Comparison of ENCODE assay signal across 17 cellular contexts in the genomic region with DNA sequence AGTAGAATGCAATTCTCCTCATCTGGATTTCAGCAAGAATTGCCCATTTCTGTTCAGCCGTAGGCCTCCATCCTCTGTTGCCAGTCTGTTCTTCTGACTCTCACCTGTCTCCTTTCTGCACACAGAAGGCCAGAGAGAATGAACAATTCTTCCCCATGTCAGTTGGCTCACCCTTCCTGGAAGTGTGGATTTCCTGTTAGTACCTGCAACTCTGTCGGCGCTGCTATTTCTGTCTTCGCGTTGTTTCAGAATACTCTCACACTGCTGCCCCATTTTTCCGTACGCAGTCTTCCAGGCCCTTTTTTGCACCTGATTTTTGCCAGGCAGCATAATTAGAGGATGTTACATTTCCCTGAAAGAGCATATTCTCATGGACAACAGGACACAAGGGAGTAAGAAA.
DNase-seq lines count a peak whose midpoint lies in the region; ATAC-seq and TF ChIP-seq lines count a peak whose summit lies in the region.
"Had no signal": no experiment of that assay in that cellular context is flagged by ENCODE, and none has a peak within 500 bp of the region (broad histone marks: within the 10 kb centered on the region; RNA-seq: fewer than 3 reads in every experiment).

No MANE protein-coding gene starts in this region.

- peaks cover 3% of the 10 kb centered on the region for H3K9me3 Mint-ChIP-seq in activated CD8-positive, alpha-beta T cell treated with anti-CD3 and anti-CD28 coated beads, Interleukin-2, amount 10 ng/mL, durations not matched to agents 7 days and 5 days (ENCODE audit: insufficient read depth)
- H3K9me3 Mint-ChIP-seq in activated CD8-positive, alpha-beta T cell treated with anti-CD3 and anti-CD28 coated beads for 36 hours: no peaks in the 10 kb centered on the region

- no peak overlapping the region for H3K4me3 Mint-ChIP-seq in activated CD8-positive, alpha-beta T cell treated with anti-CD3 and anti-CD28 coated beads, Interleukin-2, amount 10 ng/mL, durations not matched to agents 7 days and 5 days
- no peak overlapping the region for H3K4me3 Mint-ChIP-seq in activated CD8-positive, alpha-beta T cell treated with anti-CD3 and anti-CD28 coated beads for 36 hours
- H3K4me3 Mint-ChIP-seq: CD8-positive, alpha-beta memory T cell had no signal

- H3K4me1 ChIP-seq in esophagus muscularis mucosa (peaks cover 0 to 19% (median 10%) of the 10 kb centered on the region in 4 donors), psoas muscle (peaks cover 30% of the 10 kb centered on the region)
- H3K4me1 ChIP-seq: BLaER1, Caco-2 had no signal

- 78% methylated on average over 7 of the region's 7 CpGs for WGBS in esophagus muscularis mucosa
- 62 to 82% (median 63%) methylated on average over 7 of the region's 7 CpGs for WGBS in psoas muscle, 3 donors

- H3K36me3 ChIP-seq in esophagus muscularis mucosa (no peaks in the 10 kb centered on the region), psoas muscle (ENCODE audit: insufficient read depth in 1 of 2, low read depth in 1 of 2) (no peaks in the 10 kb centered on the region)
- H3K36me3 ChIP-seq: BLaER1 had no signal

- POLR2A ChIA-PET in activated CD8-positive, alpha-beta T cell treated with anti-CD3 and anti-CD28 coated beads, Interleukin-2, amount 10 ng/mL, durations not matched to agents 7 days and 5 days (lab: Charles Lee): no interaction called here
- POLR2A ChIA-PET in activated CD8-positive, alpha-beta T cell treated with anti-CD3 and anti-CD28 coated beads for 36 hours (lab: Charles Lee): no interaction called here

- H3K27ac ChIP-seq in esophagus muscularis mucosa (replicated peaks in 1 of 4) (no peak overlapping the region), psoas muscle (peak overlapping the region; percentile 72)
- H3K27ac ChIP-seq: 22Rv1, BLaER1, GM23248 had no signal

- DNase-seq in activated CD8-positive, alpha-beta T cell treated with anti-CD3 and anti-CD28 coated beads, Interleukin-2, amount 10 ng/mL, durations not matched to agents 7 days and 5 days: peak; percentile 12
- no peak for DNase-seq in activated CD8-positive, alpha-beta T cell treated with anti-CD3 and anti-CD28 coated beads for 36 hours
- DNase-seq in esophagus muscularis mucosa (ENCODE audit: extremely low spot score) (peak; percentile 55), psoas muscle (no peak), dermis blood vessel endothelial cell (no peak), AG08396 (ENCODE audit: low spot score) (no peak), sciatic nerve (ENCODE audit: low spot score) (no peak)
- DNase-seq: AML-193; Caco-2; CD8-positive, alpha-beta memory T cell; DND-41; GF-D8; GM23248 had no signal

- H3K27me3 ChIP-seq in esophagus muscularis mucosa (no peaks in the 10 kb centered on the region), psoas muscle (ENCODE audit: insufficient read depth in 3 of 3, low read length in 2 of 3) (no peaks in the 10 kb centered on the region)
- H3K27me3 ChIP-seq: BLaER1 had no signal

- H3K36me3 Mint-ChIP-seq in activated CD8-positive, alpha-beta T cell treated with anti-CD3 and anti-CD28 coated beads, Interleukin-2, amount 10 ng/mL, durations not matched to agents 7 days and 5 days (ENCODE audit: low read depth): peaks cover 4% of the 10 kb centered on the region
- peaks cover 8% of the 10 kb centered on the region for H3K36me3 Mint-ChIP-seq in activated CD8-positive, alpha-beta T cell treated with anti-CD3 and anti-CD28 coated beads for 36 hours (ENCODE audit: low read depth)

- intact Hi-C loops in activated CD8-positive, alpha-beta T cell treated with anti-CD3 and anti-CD28 coated beads for 36 hours (cut with micrococcal nuclease): no loop called here
- intact Hi-C loops in esophagus muscularis mucosa (cut with DNase I): no loop called here
- intact Hi-C loops in psoas muscle (cut with DNase I): no loop called here
- intact Hi-C loops in sciatic nerve (cut with DNase I): no loop called here

- H3K27ac Mint-ChIP-seq in activated CD8-positive, alpha-beta T cell treated with anti-CD3 and anti-CD28 coated beads, Interleukin-2, amount 10 ng/mL, durations not matched to agents 7 days and 5 days: no peak overlapping the region
- H3K27ac Mint-ChIP-seq in activated CD8-positive, alpha-beta T cell treated with anti-CD3 and anti-CD28 coated beads for 36 hours: no peak overlapping the region

- H3K4me3 ChIP-seq in esophagus muscularis mucosa (no peak overlapping the region), psoas muscle (no peak overlapping the region)
- H3K4me3 ChIP-seq: BLaER1, GM23248 had no signal

- no peak for ATAC-seq in activated CD8-positive, alpha-beta T cell treated with anti-CD3 and anti-CD28 coated beads, Interleukin-2, amount 10 ng/mL, durations not matched to agents 7 days and 5 days
- no peak for ATAC-seq in activated CD8-positive, alpha-beta T cell treated with anti-CD3 and anti-CD28 coated beads for 36 hours
- ATAC-seq in psoas muscle: peak in 2 of 4 donors; percentile 18 to 44
- ATAC-seq in sciatic nerve: no peak
- ATAC-seq: HCT116, HepG2 had no signal

- no peak for TF ChIP-seq POLR2A in esophagus muscularis mucosa (IDR thresholded peaks at IDR 0.05; ENCODE audit: low read depth)

- no peak for TF ChIP-seq CTCF in activated CD8-positive, alpha-beta T cell treated with anti-CD3 and anti-CD28 coated beads for 36 hours (IDR thresholded peaks at IDR 0.05)
- TF ChIP-seq CTCF in esophagus muscularis mucosa (IDR thresholded peaks at IDR 0.05) (no peak), psoas muscle (IDR thresholded peaks at IDR 0.05) (no peak)

- H3K27me3 Mint-ChIP-seq in activated CD8-positive, alpha-beta T cell treated with anti-CD3 and anti-CD28 coated beads, Interleukin-2, amount 10 ng/mL, durations not matched to agents 7 days and 5 days (ENCODE audit: low read depth): no peaks in the 10 kb centered on the region
- no peaks in the 10 kb centered on the region for H3K27me3 Mint-ChIP-seq in activated CD8-positive, alpha-beta T cell treated with anti-CD3 and anti-CD28 coated beads for 36 hours

- TF ChIP-seq EP300 in esophagus muscularis mucosa (IDR thresholded peaks at IDR 0.05): no peak

- H3K9me3 ChIP-seq in esophagus muscularis mucosa (peaks cover 0 to 6% (median 0%) of the 10 kb centered on the region in 4 donors), psoas muscle (no peaks in the 10 kb centered on the region)
- H3K9me3 ChIP-seq: Caco-2 had no signal

- CTCF ChIA-PET in activated CD8-positive, alpha-beta T cell treated with anti-CD3 and anti-CD28 coated beads, Interleukin-2, amount 10 ng/mL, durations not matched to agents 7 days and 5 days (lab: Charles Lee): no interaction called here
- CTCF ChIA-PET in activated CD8-positive, alpha-beta T cell treated with anti-CD3 and anti-CD28 coated beads for 36 hours (lab: Charles Lee): no interaction called here

- H3K4me1 Mint-ChIP-seq in activated CD8-positive, alpha-beta T cell treated with anti-CD3 and anti-CD28 coated beads, Interleukin-2, amount 10 ng/mL, durations not matched to agents 7 days and 5 days (ENCODE audit: low read depth): peaks cover 8% of the 10 kb centered on the region
- H3K4me1 Mint-ChIP-seq in activated CD8-positive, alpha-beta T cell treated with anti-CD3 and anti-CD28 coated beads for 36 hours (ENCODE audit: low read depth): peaks cover 2% of the 10 kb centered on the region
- H3K4me1 Mint-ChIP-seq: CD8-positive, alpha-beta memory T cell had no signal

Comparison
In these comparisons a context has a peak if more than half of its experiments do, and no peak if none do; other contexts are left out.
1. DNase-seq: peak in activated CD8-positive, alpha-beta T cell treated with anti-CD3 and anti-CD28 coated beads, Interleukin-2, amount 10 ng/mL, durations not matched to agents 7 days and 5 days (single experiment) and esophagus muscularis mucosa (single experiment); none in activated CD8-positive, alpha-beta T cell treated with anti-CD3 and anti-CD28 coated beads for 36 hours (single experiment), psoas muscle (0 of 2), dermis blood vessel endothelial cell (single experiment), AG08396 (single experiment) and sciatic nerve (single experiment).